ENCODE assay signal across 25 cellular contexts in genomic region chrX:52082578-52082977, GRCh38. TPM values are rescaled to one million over a fixed set of nuclear protein-coding genes. Genes with fewer than 3 reads are reported as not detected.
DNase-seq lines count a peak whose midpoint lies in the region; ATAC-seq and TF ChIP-seq lines count a peak whose summit lies in the region.
"Had no signal": no experiment of that assay in that cellular context is flagged by ENCODE, and none has a peak within 500 bp of the region (broad histone marks: within the 10 kb centered on the region; RNA-seq: fewer than 3 reads in every experiment).

No MANE protein-coding gene starts in this region.

- POLR2A ChIA-PET in A673 (lab: Charles Lee; ENCODE audit: low non-redundant PET), result no interaction called here

- no peak overlapping the region for H3K4me3 ChIP-seq in A673 (ENCODE audit: low read depth, low read length, poor library complexity, severe bottlenecking)
- no peak overlapping the region for H3K4me3 ChIP-seq in fibroblast of the aortic adventitia (ENCODE audit: low read depth, low read length)
- H3K4me3 ChIP-seq: A549, gastrocnemius medialis, MG63, prostate gland, skin epidermis had no signal

- CTCF ChIA-PET in A673 (lab: Charles Lee), result no interaction called here

- peaks cover 13% of the 10 kb centered on the region for H3K4me1 Mint-ChIP-seq in HFFc6 (ENCODE audit: low read depth)
- H3K4me1 Mint-ChIP-seq: activated naive CD8-positive, alpha-beta T cell treated with anti-CD3 and anti-CD28 coated beads for 36 hours; mesothelial cell of epicardium; neural crest cell; stimulated activated naive CD8-positive, alpha-beta T cell treated with anti-CD3 and anti-CD28 coated beads, Interleukin-15, amount 100 ng/mL, for 72 hours had no signal

- BruUV-seq in A673 (replicated peaks; lab: Mats Ljungman, UMichigan), result no TSS peak

- no peaks in the 10 kb centered on the region for H3K9me3 Mint-ChIP-seq in HFFc6
- H3K9me3 Mint-ChIP-seq: activated naive CD8-positive, alpha-beta T cell treated with anti-CD3 and anti-CD28 coated beads for 36 hours; dendritic cell treated with granulocyte-macrophage colony-stimulating factor and Interleukin-4, amounts not matched to agents 40 ng/mL and 50 ng/mL, for 4 days; neural crest cell; type B pancreatic cell had no signal

- H3K4me1 ChIP-seq in A673 (ENCODE audit: insufficient read depth, low read length, poor library complexity, severe bottlenecking), result no peaks in the 10 kb centered on the region
- H3K4me1 ChIP-seq: A549, gastrocnemius medialis, prostate gland had no signal

- no peak for TF ChIP-seq CTCF in A673 (conservative IDR thresholded peaks at IDR 0.05; ENCODE audit: low read depth, low read length)
- TF ChIP-seq CTCF in HFFc6 (IDR thresholded peaks at IDR 0.05), result no peak
- no peak for TF ChIP-seq CTCF in fibroblast of the aortic adventitia (IDR thresholded peaks at IDR 0.05; ENCODE audit: insufficient read depth, low read length)

- H3K27me3 ChIP-seq in A673 (replicated peaks; ENCODE audit: insufficient read depth, low read depth, low read length, poor library complexity), result no peaks in the 10 kb centered on the region
- H3K27me3 ChIP-seq: gastrocnemius medialis, MG63 had no signal

- H3K27ac Mint-ChIP-seq in HFFc6, result no peak overlapping the region
- H3K27ac Mint-ChIP-seq: activated naive CD8-positive, alpha-beta T cell treated with anti-CD3 and anti-CD28 coated beads for 36 hours; dendritic cell treated with granulocyte-macrophage colony-stimulating factor and Interleukin-4, amounts not matched to agents 40 ng/mL and 50 ng/mL, for 4 days; mesothelial cell of epicardium; stimulated activated naive CD8-positive, alpha-beta T cell treated with anti-CD3 and anti-CD28 coated beads, Interleukin-15, amount 100 ng/mL, for 72 hours; type B pancreatic cell had no signal

- intact Hi-C loops in A673 (cut with micrococcal nuclease; ENCODE audit: unreplicated experiment), result no loop called here

- H3K9me3 ChIP-seq in A673 (ENCODE audit: low read depth, low read length, poor library complexity, severe bottlenecking), result no peaks in the 10 kb centered on the region
- H3K9me3 ChIP-seq: A549, gastrocnemius medialis, MG63, prostate gland had no signal

- H3K27me3 Mint-ChIP-seq in HFFc6 (ENCODE audit: insufficient read depth), result peaks cover 7% of the 10 kb centered on the region
- H3K27me3 Mint-ChIP-seq: dendritic cell treated with granulocyte-macrophage colony-stimulating factor and Interleukin-4, amounts not matched to agents 40 ng/mL and 50 ng/mL, for 4 days; stimulated activated naive CD8-positive, alpha-beta T cell treated with anti-CD3 and anti-CD28 coated beads, Interleukin-15, amount 100 ng/mL, for 72 hours had no signal

- DNase-seq in A673 (ENCODE audit: low spot score), result peak; percentile 22
- DNase-seq in HFFc6, result peak; percentile 59
- peak; percentile 2 for DNase-seq in fibroblast of the aortic adventitia (ENCODE audit: low read depth)
- no peak for DNase-seq in stimulated activated CD4-positive, alpha-beta T cell treated with anti-CD3 and anti-CD28 coated beads, Interleukin-4, amount 100 ng/mL, for 4 hours
- no peak for DNase-seq in ACHN
- DNase-seq: activated CD8-positive, alpha-beta memory T cell treated with anti-CD3 and anti-CD28 coated beads for 24 hours; activated naive CD8-positive, alpha-beta T cell treated with anti-CD3 and anti-CD28 coated beads for 36 hours; DMS153; gastrocnemius medialis; GOT3; left cardiac atrium; MG63; NCI-H1694; NCI-H748 treated with DMSO at 0.1 percent for 48 hours; stimulated activated naive CD8-positive, alpha-beta T cell treated with anti-CD3 and anti-CD28 coated beads, Interleukin-15, amount 100 ng/mL, for 72 hours had no signal

- H3K36me3 ChIP-seq in A673 (ENCODE audit: insufficient read depth, low read length, poor library complexity, severe bottlenecking), result no peaks in the 10 kb centered on the region
- H3K36me3 ChIP-seq: gastrocnemius medialis, MG63, prostate gland had no signal

- ATAC-seq in SK-N-SH treated with all-trans-retinoic acid at 6 μM for 48 hours, result peak; percentile 89
- no peak for ATAC-seq in GM19395 (IDR thresholded peaks at IDR 0.05; ENCODE audit: unreplicated experiment)
- no peak for ATAC-seq in GM21515 (IDR thresholded peaks at IDR 0.05; ENCODE audit: unreplicated experiment)
- ATAC-seq: A549; gastrocnemius medialis; left cardiac atrium; stimulated activated naive CD8-positive, alpha-beta T cell treated with anti-CD3 and anti-CD28 coated beads, Interleukin-15, amount 100 ng/mL, for 72 hours had no signal

- in situ Hi-C loops in ACHN (cut with HindIII; ENCODE audit: low pct_ligation_motif_present, low pct_unique_long_range_greater_than_20kb, low sequenced_read_pairs), result no loop called here

- H3K27ac ChIP-seq in A673 (ENCODE audit: low read depth, low read length, poor library complexity, severe bottlenecking), result no peak overlapping the region
- H3K27ac ChIP-seq: A549, gastrocnemius medialis, prostate gland, skin epidermis had no signal

- H3K36me3 Mint-ChIP-seq in HFFc6 (ENCODE audit: low read depth), result no peaks in the 10 kb centered on the region
- H3K36me3 Mint-ChIP-seq: activated naive CD8-positive, alpha-beta T cell treated with anti-CD3 and anti-CD28 coated beads for 36 hours; mesothelial cell of epicardium; type B pancreatic cell had no signal

- no peak overlapping the region for H3K4me3 Mint-ChIP-seq in HFFc6
- H3K4me3 Mint-ChIP-seq: activated naive CD8-positive, alpha-beta T cell treated with anti-CD3 and anti-CD28 coated beads for 36 hours; dendritic cell treated with granulocyte-macrophage colony-stimulating factor and Interleukin-4, amounts not matched to agents 40 ng/mL and 50 ng/mL, for 4 days; mesothelial cell of epicardium; neural crest cell; stimulated activated naive CD8-positive, alpha-beta T cell treated with anti-CD3 and anti-CD28 coated beads, Interleukin-15, amount 100 ng/mL, for 72 hours; type B pancreatic cell had no signal

TF ChIP-seq in SK-N-SH treated with all-trans-retinoic acid at 6 μM for 48 hours, 23 proteins besides CTCF, POLR2A, EP300 and RAD21:
- no peak for TF ChIP-seq ZNF565 (CRISPR knock-in tag; conservative IDR thresholded peaks at IDR 0.05; ENCODE audit: low read depth)
- TF ChIP-seq RARB (CRISPR knock-in tag; IDR thresholded peaks at IDR 0.05), result no peak
- no peak for TF ChIP-seq POU6F1 (CRISPR knock-in tag; IDR thresholded peaks at IDR 0.05; ENCODE audit: borderline replicate concordance, low read depth)
- no peak for TF ChIP-seq PPARA (CRISPR knock-in tag; IDR thresholded peaks at IDR 0.05; ENCODE audit: borderline replicate concordance)
- no peak for TF ChIP-seq CREB5 (CRISPR knock-in tag; IDR thresholded peaks at IDR 0.05; ENCODE audit: low read depth)
- no peak for TF ChIP-seq TSHZ2 (CRISPR knock-in tag; IDR thresholded peaks at IDR 0.05)

RNA-seq across cellular contexts. Expression of gene MAGED4B, which starts 13.6 kb away (rescaled TPM):
- total RNA-seq in A673 (2021) (59.3 and 79.9 TPM in 2 replicates), fibroblast of the aortic adventitia (ENCODE audit: low replicate concordance) (10.8 and 23.8 TPM in 2 replicates)
- total RNA-seq in HFFc6 (2021; fragmentation: NEBNext Ultra II Directional; extraction: Animal tissue kit (Norgen Biotek cat#: 25700)), result 10 to 100 TPM; 32.8 to 64.2 (median 36.2) TPM

Comparison
In these comparisons a context has a peak if more than half of its experiments do, and no peak if none do; other contexts are left out.
1. DNase-seq: peak in A673 (single experiment), HFFc6 (single experiment) and fibroblast of the aortic adventitia (single experiment); none in stimulated activated CD4-positive, alpha-beta T cell treated with anti-CD3 and anti-CD28 coated beads, Interleukin-4, amount 100 ng/mL, for 4 hours (0 of 2) and ACHN (single experiment).